Comparison of ENCODE assay signal across 24 cellular contexts in genomic region chr19:51345076-51345620, GRCh38. TPM values are rescaled to one million over a fixed set of nuclear protein-coding genes. Genes with fewer than 3 reads are reported as not detected.
DNase-seq lines count a peak whose midpoint lies in the region; ATAC-seq and TF ChIP-seq lines count a peak whose summit lies in the region.
"Had no signal": no experiment of that assay in that cellular context is flagged by ENCODE, and none has a peak within 500 bp of the region (broad histone marks: within the 10 kb centered on the region; RNA-seq: fewer than 3 reads in every experiment).

No MANE protein-coding gene starts in this region.

- H3K36me3 Mint-ChIP-seq in activated naive CD8-positive, alpha-beta T cell: peaks cover 5% of the 10 kb centered on the region
- peaks cover 11% of the 10 kb centered on the region for H3K36me3 Mint-ChIP-seq in activated naive CD8-positive, alpha-beta T cell treated with anti-CD3 and anti-CD28 coated beads, Interleukin-2, amount 50 U/mL, for 24 hours (ENCODE audit: low read depth)
- peaks cover 31% of the 10 kb centered on the region for H3K36me3 Mint-ChIP-seq in activated T-helper 17 cell treated with anti-CD3 and anti-CD28 coated beads, Interleukin-2, amount 50 U/mL, for 72 hours (ENCODE audit: low read depth)
- H3K36me3 Mint-ChIP-seq in naive B cell: peaks cover 5 to 7% of the 10 kb centered on the region in 2 donors

- TF ChIP-seq EP300 in tibial nerve (IDR thresholded peaks at IDR 0.05): no peak

- no peak for TF ChIP-seq POLR2A in tibial nerve (IDR thresholded peaks at IDR 0.05)

- H3K4me1 ChIP-seq in tibial nerve: peaks cover 0 to 12% (median 7%) of the 10 kb centered on the region in 4 donors

- H3K27ac Mint-ChIP-seq in activated naive CD8-positive, alpha-beta T cell: peak overlapping the region; percentile 78
- H3K27ac Mint-ChIP-seq in activated naive CD8-positive, alpha-beta T cell treated with anti-CD3 and anti-CD28 coated beads, Interleukin-2, amount 50 U/mL, for 24 hours: no peak overlapping the region
- H3K27ac Mint-ChIP-seq in activated T-helper 17 cell treated with anti-CD3 and anti-CD28 coated beads, Interleukin-2, amount 50 U/mL, for 72 hours: peak overlapping the region; percentile 15
- peak overlapping the region in 5 of 6 donors; percentile 90 to 97 (median 92) for H3K27ac Mint-ChIP-seq in naive B cell
- H3K27ac Mint-ChIP-seq: H9 had no signal

- H3K4me3 ChIP-seq in tibial nerve: no peak overlapping the region
- H3K4me3 ChIP-seq: GM12878 had no signal

- peaks cover 0 to 44% (median 0%) of the 10 kb centered on the region in 3 donors for H3K36me3 ChIP-seq in tibial nerve

- no peaks in the 10 kb centered on the region for H3K27me3 ChIP-seq in tibial nerve

- no peak for ATAC-seq in activated naive CD8-positive, alpha-beta T cell treated with anti-CD3 and anti-CD28 coated beads, Interleukin-2, amount 50 U/mL, for 24 hours
- ATAC-seq in activated T-helper 17 cell treated with anti-CD3 and anti-CD28 coated beads, Interleukin-2, amount 50 U/mL, for 72 hours (replicated peaks): no peak
- no peak for ATAC-seq in naive B cell (ENCODE audit: low read depth in 2 of 2)
- ATAC-seq in stimulated activated naive CD8-positive, alpha-beta T cell treated with anti-CD3 and anti-CD28 coated beads, Interleukin-15, Interleukin-2, amounts not matched to agents 100 U/mL and 50 U/mL, for 24 hours: no peak

- H3K4me3 Mint-ChIP-seq in activated naive CD8-positive, alpha-beta T cell: no peak overlapping the region
- no peak overlapping the region for H3K4me3 Mint-ChIP-seq in activated naive CD8-positive, alpha-beta T cell treated with anti-CD3 and anti-CD28 coated beads, Interleukin-2, amount 50 U/mL, for 24 hours
- no peak overlapping the region for H3K4me3 Mint-ChIP-seq in activated T-helper 17 cell treated with anti-CD3 and anti-CD28 coated beads, Interleukin-2, amount 50 U/mL, for 72 hours
- H3K4me3 Mint-ChIP-seq in naive B cell: peak overlapping the region; percentile 13 to 87 (median 78)
- H3K4me3 Mint-ChIP-seq: H9 had no signal

- H3K27ac ChIP-seq in tibial nerve: no peak overlapping the region

- 97 to 98% methylated on average over 9 of the region's 9 CpGs for whole genome bisulfite sequencing in tibial nerve, 2 donors

- H3K4me1 Mint-ChIP-seq in activated naive CD8-positive, alpha-beta T cell (ENCODE audit: low read depth): peaks cover 7% of the 10 kb centered on the region
- peaks cover 15% of the 10 kb centered on the region for H3K4me1 Mint-ChIP-seq in activated naive CD8-positive, alpha-beta T cell treated with anti-CD3 and anti-CD28 coated beads, Interleukin-2, amount 50 U/mL, for 24 hours
- no peaks in the 10 kb centered on the region for H3K4me1 Mint-ChIP-seq in activated T-helper 17 cell treated with anti-CD3 and anti-CD28 coated beads, Interleukin-2, amount 50 U/mL, for 72 hours
- H3K4me1 Mint-ChIP-seq in naive B cell: peaks cover 38 to 61% (median 41%) of the 10 kb centered on the region in 3 donors

- DNase-seq in activated naive CD8-positive, alpha-beta T cell treated with anti-CD3 and anti-CD28 coated beads, Interleukin-2, amount 50 U/mL, for 24 hours: no peak
- DNase-seq in naive B cell (no peak), NCI-H146 (lab: John Stamatoyannopoulos, UW) (no peak), tibial nerve (ENCODE audit: low spot score in 2 of 2) (no peak)
- no peak for DNase-seq in activated CD4-positive, alpha-beta T cell treated with anti-CD3 and anti-CD28 coated beads for 1 hour
- no peak for DNase-seq in stimulated activated naive CD8-positive, alpha-beta T cell treated with anti-CD3 and anti-CD28 coated beads, Interleukin-15, Interleukin-2, amounts not matched to agents 100 U/mL and 50 U/mL, for 24 hours
- DNase-seq: 8988T; Calu3; CD4-positive, alpha-beta memory T cell; DMS53; EL; H9; NCI-H1105; NCI-H1694; NK-92 treated with Interleukin-12 subunit alpha and Interleukin-12 subunit beta, amount 100 ng/mL, for 24 hours; SIG-M5 had no signal

- no peaks in the 10 kb centered on the region for H3K9me3 Mint-ChIP-seq in activated naive CD8-positive, alpha-beta T cell (ENCODE audit: low read depth)
- no peaks in the 10 kb centered on the region for H3K9me3 Mint-ChIP-seq in activated naive CD8-positive, alpha-beta T cell treated with anti-CD3 and anti-CD28 coated beads, Interleukin-2, amount 50 U/mL, for 24 hours
- no peaks in the 10 kb centered on the region for H3K9me3 Mint-ChIP-seq in activated T-helper 17 cell treated with anti-CD3 and anti-CD28 coated beads, Interleukin-2, amount 50 U/mL, for 72 hours
- H3K9me3 Mint-ChIP-seq in naive B cell: no peaks in the 10 kb centered on the region
- H3K9me3 Mint-ChIP-seq: CD4-positive, alpha-beta memory T cell; H9 had no signal

- H3K27me3 Mint-ChIP-seq in activated naive CD8-positive, alpha-beta T cell: no peaks in the 10 kb centered on the region
- H3K27me3 Mint-ChIP-seq in activated naive CD8-positive, alpha-beta T cell treated with anti-CD3 and anti-CD28 coated beads, Interleukin-2, amount 50 U/mL, for 24 hours: peaks cover 4% of the 10 kb centered on the region
- H3K27me3 Mint-ChIP-seq in activated T-helper 17 cell treated with anti-CD3 and anti-CD28 coated beads, Interleukin-2, amount 50 U/mL, for 72 hours: no peaks in the 10 kb centered on the region
- H3K27me3 Mint-ChIP-seq in naive B cell: no peaks in the 10 kb centered on the region
- H3K27me3 Mint-ChIP-seq: CD4-positive, alpha-beta memory T cell had no signal

- no peaks in the 10 kb centered on the region for H3K9me3 ChIP-seq in tibial nerve

- TF ChIP-seq CTCF in tibial nerve (IDR thresholded peaks at IDR 0.05): no peak

RNA-seq across cellular contexts. Expression of gene VSIG10L, which starts 3.2 kb away (rescaled TPM):
- 1 to 10 TPM; 1.2 to 5.2 TPM for total RNA-seq in activated T-helper 17 cell treated with anti-CD3 and anti-CD28 coated beads, Interleukin-2, amount 50 U/mL, for 72 hours
- polyA plus RNA-seq in naive B cell (ENCODE audit: low read depth in 6 of 6): 1 to 10 TPM in 2 of 6 donors, under 1 TPM in 3, not detected in 1; 0.40 to 1.3 (median 0.84) TPM
- 1 to 10 TPM in 3 of 4 donors, under 1 TPM in 1; 0.44 to 3.7 (median 2.1) TPM for total RNA-seq in tibial nerve

RNA-seq across cellular contexts. Expression of gene ETFB, which starts 21.0 kb away (rescaled TPM):
- total RNA-seq in activated T-helper 17 cell treated with anti-CD3 and anti-CD28 coated beads, Interleukin-2, amount 50 U/mL, for 72 hours: 100 to 1,000 TPM in 1 of 2 donors, 10 to 100 TPM in 1; 67.0 to 101 TPM
- 100 to 1,000 TPM in 3 of 6 donors, 10 to 100 TPM in 3; 72.7 to 167 (median 101) TPM for polyA plus RNA-seq in naive B cell (ENCODE audit: low read depth in 6 of 6)
- 100 to 1,000 TPM in 3 of 4 donors, 10 to 100 TPM in 1; 73.2 to 118 (median 101) TPM for total RNA-seq in tibial nerve

RNA-seq across cellular contexts. Expression of gene CLDND2, which starts 23.7 kb away (rescaled TPM):
- 1 to 10 TPM in 1 of 2 donors, under 1 TPM in 1; 0.37 to 1.5 TPM for total RNA-seq in activated T-helper 17 cell treated with anti-CD3 and anti-CD28 coated beads, Interleukin-2, amount 50 U/mL, for 72 hours
- polyA plus RNA-seq in naive B cell (ENCODE audit: low read depth in 6 of 6): 1 to 10 TPM in 1 of 6 donors, under 1 TPM in 1, not detected in 4; 0.46 to 1.2 TPM
- not detected for total RNA-seq in tibial nerve
- total RNA-seq: H9, RPMI7951 had no signal
- polyA plus RNA-seq: AG04450; CD4-positive, alpha-beta memory T cell had no signal

RNA-seq across cellular contexts. Expression of gene NKG7, which starts 27.3 kb away (rescaled TPM):
- total RNA-seq in activated T-helper 17 cell treated with anti-CD3 and anti-CD28 coated beads, Interleukin-2, amount 50 U/mL, for 72 hours: 10 to 100 TPM; 15.2 to 19.8 TPM
- polyA plus RNA-seq in naive B cell (ENCODE audit: low read depth in 6 of 6): 10 to 100 TPM in 1 of 6 donors, 1 to 10 TPM in 5; 4.3 to 12.6 (median 7.2) TPM
- 1 to 10 TPM in 2 of 4 donors, not detected in 2; 3.6 to 3.9 TPM for total RNA-seq in tibial nerve
- total RNA-seq: Calu3, H9, NCI-H460, OCI-LY7, RPMI7951 had no signal
- polyA plus RNA-seq: AG04450, BJ had no signal

RNA-seq across cellular contexts. Expression of gene IGLON5, which starts 33.7 kb away (rescaled TPM):
- under 1 TPM; 0.09 to 0.32 TPM for total RNA-seq in activated T-helper 17 cell treated with anti-CD3 and anti-CD28 coated beads, Interleukin-2, amount 50 U/mL, for 72 hours
- polyA plus RNA-seq in naive B cell (ENCODE audit: low read depth in 6 of 6): not detected
- under 1 TPM in 1 of 4 donors, not detected in 3; 0.30 TPM for total RNA-seq in tibial nerve
- total RNA-seq: Calu3; CD4-positive, alpha-beta memory T cell; GM12878; NCI-H460; OCI-LY7; RPMI7951 had no signal
- polyA plus RNA-seq: AG04450; BJ; CD4-positive, alpha-beta memory T cell; GM12878 had no signal

Comparison
In these comparisons a context has a peak if more than half of its experiments do, and no peak if none do; other contexts are left out.
1. H3K4me3 Mint-ChIP-seq: peak in naive B cell (8 of 8); none in activated naive CD8-positive, alpha-beta T cell (single experiment), activated naive CD8-positive, alpha-beta T cell treated with anti-CD3 and anti-CD28 coated beads, Interleukin-2, amount 50 U/mL, for 24 hours (single experiment) and activated T-helper 17 cell treated with anti-CD3 and anti-CD28 coated beads, Interleukin-2, amount 50 U/mL, for 72 hours (single experiment).